In the genomic region with DNA sequence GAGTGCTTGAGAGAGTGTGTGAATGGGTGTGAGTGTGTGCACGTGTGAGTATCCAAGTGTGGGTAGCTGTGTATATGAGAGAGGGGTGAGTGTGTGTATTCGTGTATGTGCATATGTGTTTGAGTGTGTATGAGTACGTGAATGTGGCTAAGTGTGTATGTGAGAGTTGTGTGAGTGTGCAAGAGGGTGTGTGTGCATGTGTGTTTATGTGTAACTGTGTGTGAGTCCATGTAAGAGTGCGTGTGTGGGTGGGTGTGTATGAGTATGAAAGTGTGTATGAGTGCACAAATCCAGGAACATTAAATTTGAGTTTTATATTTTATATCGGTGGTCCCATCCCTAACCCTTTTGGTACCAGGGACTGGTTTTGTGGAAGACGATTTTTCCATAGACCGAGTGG, we compare ENCODE assay signal across 21 cellular contexts.
A peak's percentile ranks its signal among the peaks of the same experiment; 100 is the strongest.
DNase-seq lines count a peak whose midpoint lies in the region; ATAC-seq, FAIRE-seq and TF ChIP-seq lines count a peak whose summit lies in the region.
"Had no signal": no experiment of that assay in that cellular context is flagged by ENCODE, and none has a peak within 500 bp of the region (broad histone marks: within the 10 kb centered on the region; RNA-seq: fewer than 3 reads in every experiment).

No MANE protein-coding gene starts in this region.

- H3K4me3 ChIP-seq in mesenchymal stem cell (ENCODE audit: insufficient read depth in 1 of 2, low read depth in 1 of 2, low read length in 2 of 2), result no peak overlapping the region
- H3K4me3 ChIP-seq: A549, GM23248 had no signal

- H2BK12ac ChIP-seq in mesenchymal stem cell (ENCODE audit: low read length in 2 of 2), result no peak overlapping the region

- peak; percentile 80 for FAIRE-seq in HTR-8/SVneo (lab: Jason Lieb, UNC)
- FAIRE-seq: A549, G401.6, GM19239 had no signal

- no peak overlapping the region for H4K8ac ChIP-seq in mesenchymal stem cell (ENCODE audit: low read length)

- H3K9ac ChIP-seq in mesenchymal stem cell (ENCODE audit: low read length), result no peak overlapping the region
- H3K9ac ChIP-seq: GM23248 had no signal

- no peak overlapping the region for H2BK5ac ChIP-seq in mesenchymal stem cell (ENCODE audit: low read depth, low read length, poor library complexity, severe bottlenecking)

- peak overlapping the region; percentile 73 for H4K91ac ChIP-seq in mesenchymal stem cell (ENCODE audit: low read length)

- H3K23ac ChIP-seq in mesenchymal stem cell (ENCODE audit: low read length in 2 of 2), result no peak overlapping the region

- no peak overlapping the region for H3K18ac ChIP-seq in mesenchymal stem cell (ENCODE audit: low read depth in 1 of 2, low read length in 2 of 2)

- no peak overlapping the region for H3K4ac ChIP-seq in mesenchymal stem cell (ENCODE audit: low read depth in 1 of 2, low read length in 2 of 2)

- H3K4me3 Mint-ChIP-seq in osteocyte (ENCODE audit: unreplicated experiment), result no peak overlapping the region
- H3K4me3 Mint-ChIP-seq: CD4-positive, alpha-beta memory T cell; H9; HFFc6 had no signal

- no peak overlapping the region for H2AK5ac ChIP-seq in mesenchymal stem cell (ENCODE audit: low read length, severe bottlenecking)

- H3K27ac Mint-ChIP-seq in osteocyte (ENCODE audit: unreplicated experiment), result no peak overlapping the region
- H3K27ac Mint-ChIP-seq: CD4-positive, alpha-beta memory T cell; H9; HFFc6 had no signal

- H2AFZ ChIP-seq in mesenchymal stem cell (ENCODE audit: low read depth, low read length), result no peak overlapping the region
- H2AFZ ChIP-seq: GM23248 had no signal

- H2BK15ac ChIP-seq in mesenchymal stem cell (ENCODE audit: low read depth, poor library complexity, severe bottlenecking), result no peak overlapping the region

- TF ChIP-seq CTCF in osteocyte (IDR thresholded peaks at IDR 0.05), result no peak

- H2BK120ac ChIP-seq in mesenchymal stem cell (ENCODE audit: low read depth, low read length), result no peak overlapping the region

- H3K14ac ChIP-seq in mesenchymal stem cell (ENCODE audit: low read length in 2 of 2), result no peak overlapping the region

- H3K4me1 ChIP-seq in mesenchymal stem cell (ENCODE audit: control insufficient read depth, insufficient read depth, low read depth, low read length), result no peaks in the 10 kb centered on the region
- H3K4me1 ChIP-seq: A549 had no signal

- WGBS in mesenchymal stem cell, result 72% methylated on average over 5 of the region's 7 CpGs

- H3K9me3 ChIP-seq in mesenchymal stem cell (ENCODE audit: control insufficient read depth, low read length), result peaks cover 7% of the 10 kb centered on the region
- H3K9me3 ChIP-seq: A549 had no signal

- H3K4me2 ChIP-seq in mesenchymal stem cell (ENCODE audit: low read length, poor library complexity, severe bottlenecking), result no peak overlapping the region
- H3K4me2 ChIP-seq: A549 had no signal

- DNase-seq in HTR-8/SVneo (ENCODE audit: insufficient read length, low spot score), result no peak
- no peak for DNase-seq in mesenchymal stem cell
- peak; percentile 17 for DNase-seq in osteocyte (ENCODE audit: extremely low spot score, unreplicated experiment)
- DNase-seq in iPS-NIHi11 (ENCODE audit: low spot score), result no peak
- DNase-seq in stimulated activated CD4-positive, alpha-beta T cell treated with anti-CD3 and anti-CD28 coated beads, Interleukin-1b, Interleukin-23, amount 100 ng/mL, for 48 hours, result no peak
- no peak for DNase-seq in AML-193 (lab: John Stamatoyannopoulos, UW)
- DNase-seq: 8988T; ACHN; C1 segment of cervical spinal cord; Calu3; CD4-positive, alpha-beta memory T cell; COR-L47; DND-41; GM23248; H9; HFFc6 had no signal

- no peaks in the 10 kb centered on the region for H3K27me3 ChIP-seq in mesenchymal stem cell (ENCODE audit: control insufficient read depth in 1 of 2, insufficient read depth in 1 of 2, low read length in 2 of 2)

- no peaks in the 10 kb centered on the region for H3K4me1 Mint-ChIP-seq in osteocyte (ENCODE audit: unreplicated experiment)
- H3K4me1 Mint-ChIP-seq: H9 had no signal

- H3K27ac ChIP-seq in mesenchymal stem cell (ENCODE audit: low read length, poor library complexity, severe bottlenecking), result no peak overlapping the region
- H3K27ac ChIP-seq: A549, GM23248 had no signal

- no peaks in the 10 kb centered on the region for H3K27me3 Mint-ChIP-seq in osteocyte (ENCODE audit: unreplicated experiment)

- no peaks in the 10 kb centered on the region for H3K36me3 Mint-ChIP-seq in osteocyte (ENCODE audit: unreplicated experiment)
- H3K36me3 Mint-ChIP-seq: CD4-positive, alpha-beta memory T cell had no signal

- no peaks in the 10 kb centered on the region for H3K36me3 ChIP-seq in mesenchymal stem cell (ENCODE audit: control insufficient read depth in 1 of 2, insufficient read depth in 2 of 2, low read depth in 1 of 2, low read length in 2 of 2)

- no peaks in the 10 kb centered on the region for H3K9me3 Mint-ChIP-seq in osteocyte (ENCODE audit: unreplicated experiment)

- no peaks in the 10 kb centered on the region for H3K79me1 ChIP-seq in mesenchymal stem cell (replicated peaks; ENCODE audit: low read length, poor library complexity, severe bottlenecking)

- no peak for ATAC-seq in SK-N-SH treated with all-trans-retinoic acid at 6 μM for 48 hours
- ATAC-seq: A549, HCT116 had no signal

TF ChIP-seq in SK-N-SH treated with all-trans-retinoic acid at 6 μM for 48 hours, 23 proteins besides CTCF, POLR2A, EP300 and RAD21 (continues in another document):
- TF ChIP-seq ZC3H10 (CRISPR knock-in tag; IDR thresholded peaks at IDR 0.05), result no peak
- TF ChIP-seq, protein P1, sequence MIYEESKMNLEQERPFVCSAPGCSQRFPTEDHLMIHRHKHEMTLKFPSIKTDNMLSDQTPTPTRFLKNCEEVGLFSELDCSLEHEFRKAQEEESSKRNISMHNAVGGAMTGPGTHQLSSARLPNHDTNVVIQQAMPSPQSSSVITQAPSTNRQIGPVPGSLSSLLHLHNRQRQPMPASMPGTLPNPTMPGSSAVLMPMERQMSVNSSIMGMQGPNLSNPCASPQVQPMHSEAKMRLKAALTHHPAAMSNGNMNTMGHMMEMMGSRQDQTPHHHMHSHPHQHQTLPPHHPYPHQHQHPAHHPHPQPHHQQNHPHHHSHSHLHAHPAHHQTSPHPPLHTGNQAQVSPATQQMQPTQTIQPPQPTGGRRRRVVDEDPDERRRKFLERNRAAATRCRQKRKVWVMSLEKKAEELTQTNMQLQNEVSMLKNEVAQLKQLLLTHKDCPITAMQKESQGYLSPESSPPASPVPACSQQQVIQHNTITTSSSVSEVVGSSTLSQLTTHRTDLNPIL (CRISPR knock-in tag; IDR thresholded peaks at IDR 0.05; ENCODE audit: low read depth), result no peak
- TF ChIP-seq ISL1 (CRISPR knock-in tag; IDR thresholded peaks at IDR 0.05), result no peak
- no peak for TF ChIP-seq GLIS3 (CRISPR knock-in tag; IDR thresholded peaks at IDR 0.05)
- TF ChIP-seq ZNF8 (CRISPR knock-in tag; IDR thresholded peaks at IDR 0.05), result no peak
- TF ChIP-seq PPARA (CRISPR knock-in tag; IDR thresholded peaks at IDR 0.05; ENCODE audit: borderline replicate concordance), result no peak
- TF ChIP-seq, protein P2, sequence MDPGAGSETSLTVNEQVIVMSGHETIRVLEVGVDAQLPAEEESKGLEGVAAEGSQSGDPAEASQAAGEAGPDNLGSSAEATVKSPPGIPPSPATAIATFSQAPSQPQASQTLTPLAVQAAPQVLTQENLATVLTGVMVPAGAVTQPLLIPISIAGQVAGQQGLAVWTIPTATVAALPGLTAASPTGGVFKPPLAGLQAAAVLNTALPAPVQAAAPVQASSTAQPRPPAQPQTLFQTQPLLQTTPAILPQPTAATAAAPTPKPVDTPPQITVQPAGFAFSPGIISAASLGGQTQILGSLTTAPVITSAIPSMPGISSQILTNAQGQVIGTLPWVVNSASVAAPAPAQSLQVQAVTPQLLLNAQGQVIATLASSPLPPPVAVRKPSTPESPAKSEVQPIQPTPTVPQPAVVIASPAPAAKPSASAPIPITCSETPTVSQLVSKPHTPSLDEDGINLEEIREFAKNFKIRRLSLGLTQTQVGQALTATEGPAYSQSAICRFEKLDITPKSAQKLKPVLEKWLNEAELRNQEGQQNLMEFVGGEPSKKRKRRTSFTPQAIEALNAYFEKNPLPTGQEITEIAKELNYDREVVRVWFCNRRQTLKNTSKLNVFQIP (CRISPR knock-in tag; IDR thresholded peaks at IDR 0.05; ENCODE audit: borderline replicate concordance, low read depth), result no peak
- TF ChIP-seq, protein P3, sequence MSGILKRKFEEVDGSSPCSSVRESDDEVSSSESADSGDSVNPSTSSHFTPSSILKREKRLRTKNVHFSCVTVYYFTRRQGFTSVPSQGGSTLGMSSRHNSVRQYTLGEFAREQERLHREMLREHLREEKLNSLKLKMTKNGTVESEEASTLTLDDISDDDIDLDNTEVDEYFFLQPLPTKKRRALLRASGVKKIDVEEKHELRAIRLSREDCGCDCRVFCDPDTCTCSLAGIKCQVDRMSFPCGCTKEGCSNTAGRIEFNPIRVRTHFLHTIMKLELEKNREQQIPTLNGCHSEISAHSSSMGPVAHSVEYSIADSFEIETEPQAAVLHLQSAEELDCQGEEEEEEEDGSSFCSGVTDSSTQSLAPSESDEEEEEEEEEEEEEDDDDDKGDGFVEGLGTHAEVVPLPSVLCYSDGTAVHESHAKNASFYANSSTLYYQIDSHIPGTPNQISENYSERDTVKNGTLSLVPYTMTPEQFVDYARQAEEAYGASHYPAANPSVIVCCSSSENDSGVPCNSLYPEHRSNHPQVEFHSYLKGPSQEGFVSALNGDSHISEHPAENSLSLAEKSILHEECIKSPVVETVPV (CRISPR knock-in tag; IDR thresholded peaks at IDR 0.05), result no peak
- TF ChIP-seq TCF4 (CRISPR knock-in tag; IDR thresholded peaks at IDR 0.05; ENCODE audit: borderline replicate concordance), result no peak
